5 cellular contexts compared by ENCODE assay signal in the genomic region with DNA sequence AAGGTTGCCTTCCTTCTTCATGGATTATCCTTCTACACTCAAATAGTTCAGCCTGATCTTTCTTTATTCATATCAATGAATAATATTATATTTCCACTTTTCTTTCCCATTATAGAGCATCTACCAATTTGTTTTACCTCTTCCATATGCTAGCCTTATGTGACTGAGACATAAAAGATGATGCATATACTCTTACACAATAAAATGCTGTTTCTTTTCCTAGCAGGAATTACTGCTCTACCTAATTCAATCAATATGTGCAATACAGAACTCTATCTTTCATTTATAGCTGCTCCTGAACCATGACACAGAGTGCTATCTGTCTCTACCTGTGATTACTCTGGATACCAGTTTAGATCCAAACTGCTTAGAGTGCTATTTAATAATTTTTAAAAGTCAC.
"Had no signal": no experiment of that assay in that cellular context is flagged by ENCODE, and none has a peak within 500 bp of the region (broad histone marks: within the 10 kb centered on the region; RNA-seq: fewer than 3 reads in every experiment).

No MANE protein-coding gene starts in this region.

- DNase-seq: H9, HCEC 1CT, IMR-90 had no signal

- H2AFZ ChIP-seq: GM23338 had no signal

- H3K4me2 ChIP-seq: GM23338 had no signal

- H3K4me3 ChIP-seq: GM23338, K562 had no signal
